Comparison of ENCODE assay signal across 8 cellular contexts in the genomic region with DNA sequence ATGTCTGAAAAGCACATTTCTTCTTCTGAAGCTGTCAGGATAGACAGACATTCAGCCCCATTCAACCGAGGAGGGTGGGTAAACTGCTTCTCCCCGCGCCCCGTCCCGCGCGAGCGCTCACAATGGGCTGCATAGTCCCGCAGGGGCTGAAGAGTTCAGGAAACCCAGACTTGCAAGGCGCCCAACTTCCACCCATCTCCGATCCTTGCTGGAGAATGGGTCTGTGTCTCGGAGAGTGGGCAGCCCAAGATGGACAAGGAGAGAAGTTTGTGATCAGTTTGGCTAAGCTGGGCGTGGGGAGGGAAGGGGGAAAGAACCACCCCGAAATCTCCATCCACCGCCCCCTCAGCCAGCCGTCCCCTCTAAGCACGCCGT. TPM values are rescaled to one million over a fixed set of nuclear protein-coding genes. Genes with fewer than 3 reads are reported as not detected.
A peak's percentile ranks its signal among the peaks of the same experiment; 100 is the strongest.
DNase-seq lines count a peak whose midpoint lies in the region; ATAC-seq and TF ChIP-seq lines count a peak whose summit lies in the region.

No MANE protein-coding gene starts in this region.

- no peaks in the 10 kb centered on the region for H3K9me3 Mint-ChIP-seq in chondrocyte (ENCODE audit: low read depth)

- TF ChIP-seq EP300 in stomach (IDR thresholded peaks at IDR 0.05), result no peak

- peak overlapping the region; percentile 78 to 91 (median 85) for H3K4me3 ChIP-seq in stomach

- TF ChIP-seq POLR2A in stomach (IDR thresholded peaks at IDR 0.05), result no peak

- H3K36me3 ChIP-seq in stomach, result no peaks in the 10 kb centered on the region

- H3K27ac Mint-ChIP-seq in chondrocyte (ENCODE audit: unreplicated experiment), result peak overlapping the region; percentile 99

- 0 to 1% (median 1%) methylated on average over 18 of the region's 18 CpGs for WGBS in stomach, 5 donors

- ATAC-seq in HG02885 (IDR thresholded peaks at IDR 0.05; ENCODE audit: poor library complexity, unreplicated experiment), result no peak
- ATAC-seq in HG03469 (IDR thresholded peaks at IDR 0.05; ENCODE audit: unreplicated experiment), result no peak

- peak overlapping the region; percentile 99 for H3K4me3 Mint-ChIP-seq in chondrocyte (ENCODE audit: unreplicated experiment)

- peaks cover 23% of the 10 kb centered on the region for H3K4me1 Mint-ChIP-seq in chondrocyte (ENCODE audit: low read depth)

- intact Hi-C loops in stomach (cut with DNase I; ENCODE audit: low total_unique reads), result no loop called here

- peak; percentile 10 for DNase-seq in stimulated activated CD4-positive, alpha-beta T cell treated with anti-CD3 and anti-CD28 coated beads, Interleukin-15, amount 100 ng/mL, for 24 hours
- DNase-seq in stimulated activated CD4-positive, alpha-beta T cell treated with anti-CD3 and anti-CD28 coated beads, Interleukin-4, amount 100 ng/mL, for 24 hours, result no peak
- DNase-seq in OCI-M1 (lab: John Stamatoyannopoulos, UW), result peak; percentile 31
- peak; percentile 58 for DNase-seq in chondrocyte (ENCODE audit: low spot score)
- peak; percentile 66 for DNase-seq in left kidney (ENCODE audit: low read depth, low spot score)
- peak; percentile 28 for DNase-seq in stomach

- TF ChIP-seq CTCF in chondrocyte (IDR thresholded peaks at IDR 0.05) (no peak), stomach (IDR thresholded peaks at IDR 0.05) (no peak)

- H3K36me3 Mint-ChIP-seq in chondrocyte (ENCODE audit: low read depth), result no peaks in the 10 kb centered on the region

- peak overlapping the region; percentile 88 to 98 (median 96) for H3K27ac ChIP-seq in stomach

- H3K9me3 ChIP-seq in stomach, result no peaks in the 10 kb centered on the region

- H3K4me1 ChIP-seq in stomach, result peaks cover 5 to 30% (median 16%) of the 10 kb centered on the region in 4 donors

- H3K27me3 ChIP-seq in stomach, result no peaks in the 10 kb centered on the region

- H3K27me3 Mint-ChIP-seq in chondrocyte (ENCODE audit: low read depth), result no peaks in the 10 kb centered on the region

RNA-seq across cellular contexts. Expression of gene AASS, which starts 0.7 kb away (rescaled TPM):
- total RNA-seq in chondrocyte, result 6.7 to 8.8 TPM (median 7.3 TPM) in 3 replicates
- total RNA-seq in stomach, result 100 to 1,000 TPM in 1 of 5 donors, 10 to 100 TPM in 3, 1 to 10 TPM in 1; 6.1 to 106 (median 25.1) TPM
- polyA plus RNA-seq in stomach, result 1 to 10 TPM; 1.8 to 8.0 (median 2.0) TPM
